Comparison of ENCODE assay signal across 11 cellular contexts in genomic region chr21:46551636-46552241, GRCh38. TPM values are rescaled to one million over a fixed set of nuclear protein-coding genes. Genes with fewer than 3 reads are reported as not detected.
A peak's percentile ranks its signal among the peaks of the same experiment; 100 is the strongest.
DNase-seq lines count a peak whose midpoint lies in the region; ATAC-seq, FAIRE-seq and TF ChIP-seq lines count a peak whose summit lies in the region.
"Had no signal": no experiment of that assay in that cellular context is flagged by ENCODE, and none has a peak within 500 bp of the region (broad histone marks: within the 10 kb centered on the region; RNA-seq: fewer than 3 reads in every experiment).

No MANE protein-coding gene starts in this region.

- no peak for TF ChIP-seq CTCF in right atrium auricular region (IDR thresholded peaks at IDR 0.05)

- no peak for FAIRE-seq in GM19239 (lab: Jason Lieb, UNC)
- FAIRE-seq: TTC549 had no signal

- H3K9me3 ChIP-seq in right atrium auricular region = no peaks in the 10 kb centered on the region

- peaks cover 0 to 3% (median 2%) of the 10 kb centered on the region in 3 donors for H3K9me3 Mint-ChIP-seq in IgD-negative memory B cell

- DNase-seq in activated T-cell treated with anti-CD3 and anti-CD28 coated beads, Interleukin-2, amount 50 U/mL, for 1 hour = peak; percentile 62
- DNase-seq in right atrium auricular region (ENCODE audit: low spot score) (peak; percentile 55), GM19239 (ENCODE audit: insufficient read length, low spot score) (no peak), NCI-H187 (lab: John Stamatoyannopoulos, UW) (no peak), cortex of kidney (lab: John Stamatoyannopoulos, UW) (no peak)
- peak; percentile 21 to 44 for DNase-seq in stimulated activated CD8-positive, alpha-beta memory T cell treated with anti-CD3 and anti-CD28 coated beads, Interleukin-7, amount 100 ng/mL, for 48 hours (ENCODE audit: extremely low read depth in 1 of 2, low read depth in 1 of 2)
- DNase-seq: mammary epithelial cell, MM.1S had no signal

- no peak for ATAC-seq in HG03095 (IDR thresholded peaks at IDR 0.05; ENCODE audit: unreplicated experiment)

- H3K4me1 Mint-ChIP-seq in IgD-negative memory B cell = peaks cover 16 to 20% (median 17%) of the 10 kb centered on the region in 3 donors

- H3K4me3 Mint-ChIP-seq in IgD-negative memory B cell = peak overlapping the region in 3 of 4 donors; percentile 25 to 83 (median 82)

- peaks cover 61% of the 10 kb centered on the region for H3K36me3 ChIP-seq in right atrium auricular region

- H3K27me3 Mint-ChIP-seq in IgD-negative memory B cell = no peaks in the 10 kb centered on the region

- peak overlapping the region in 1 of 2 donors; percentile 8 for H3K27ac ChIP-seq in right atrium auricular region

- H3K4me3 ChIP-seq in right atrium auricular region = no peak overlapping the region

- H3K27me3 ChIP-seq in right atrium auricular region = no peaks in the 10 kb centered on the region

- H3K36me3 Mint-ChIP-seq in IgD-negative memory B cell = peaks cover 8% of the 10 kb centered on the region

- peak overlapping the region; percentile 48 to 91 (median 73) for H3K27ac Mint-ChIP-seq in IgD-negative memory B cell

- H3K4me1 ChIP-seq in right atrium auricular region = peaks cover 0 to 7% of the 10 kb centered on the region in 2 donors

RNA-seq across cellular contexts. Expression of gene S100B, which starts 53.1 kb away (rescaled TPM):
- 4.2 TPM for polyA plus RNA-seq in IgD-negative memory B cell
- total RNA-seq in right atrium auricular region = 1 to 10 TPM; 4.5 to 5.8 TPM

Comparison
In these comparisons a context has a peak if more than half of its experiments do, and no peak if none do; other contexts are left out.
1. DNase-seq: peak in activated T-cell treated with anti-CD3 and anti-CD28 coated beads, Interleukin-2, amount 50 U/mL, for 1 hour (single experiment), right atrium auricular region (single experiment) and stimulated activated CD8-positive, alpha-beta memory T cell treated with anti-CD3 and anti-CD28 coated beads, Interleukin-7, amount 100 ng/mL, for 48 hours (2 of 2); none in GM19239 (single experiment), NCI-H187 (0 of 2) and cortex of kidney (single experiment).